8 cellular contexts compared by ENCODE assay signal in the genomic region with DNA sequence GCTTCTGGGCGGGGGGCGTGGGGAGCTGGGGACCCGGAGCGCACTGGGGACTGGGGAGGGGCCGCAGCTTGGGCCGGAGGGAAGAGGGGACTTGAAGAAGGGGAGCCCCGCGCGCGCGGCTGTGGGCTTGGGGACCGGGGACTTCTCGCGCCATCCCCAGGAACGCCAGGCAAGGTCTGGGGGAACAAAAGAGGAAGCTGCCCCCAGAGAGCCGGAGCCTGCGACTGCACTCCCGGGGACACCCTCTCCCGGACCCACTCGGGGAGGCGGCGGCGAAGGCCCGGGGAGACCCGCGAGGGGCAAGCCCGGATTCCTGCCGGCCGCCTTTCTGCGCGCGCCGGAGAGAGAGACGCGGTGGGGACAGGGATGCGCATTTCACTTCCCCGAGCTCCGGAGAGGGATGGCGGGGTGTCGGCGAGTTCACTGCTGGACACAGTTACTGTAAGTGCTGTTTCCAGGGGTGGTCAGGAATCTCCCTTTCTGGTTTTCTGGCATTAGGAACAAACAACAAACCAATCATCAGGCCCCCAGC. TPM values are rescaled to one million over a fixed set of nuclear protein-coding genes. Genes with fewer than 3 reads are reported as not detected.
DNase-seq lines count a peak whose midpoint lies in the region; ATAC-seq and TF ChIP-seq lines count a peak whose summit lies in the region.

No MANE protein-coding gene starts in this region.

- CTCF ChIA-PET in CD8-positive, alpha-beta memory T cell (lab: Charles Lee): interaction anchor here (0.7 to 3.0 kb wide), 13 partner anchors 14 to 84 kb away, joined by 3 to 19 read pairs (median 4); no protein-coding TSS in a partner anchor

- peaks cover 14% of the 10 kb centered on the region for H3K4me1 ChIP-seq in CD8-positive, alpha-beta memory T cell (ENCODE audit: insufficient read depth, low read length)
- H3K4me1 ChIP-seq in esophagus squamous epithelium: peaks cover 21 to 51% (median 30%) of the 10 kb centered on the region in 3 donors

- peak overlapping the region; percentile 86 to 98 (median 94) for H3K27ac Mint-ChIP-seq in CD8-positive, alpha-beta memory T cell
- H3K27ac Mint-ChIP-seq in nephron progenitor cell: no peak overlapping the region

- H3K27me3 ChIP-seq in CD8-positive, alpha-beta memory T cell (ENCODE audit: insufficient read depth, low read length, poor library complexity, severe bottlenecking): no peaks in the 10 kb centered on the region
- no peaks in the 10 kb centered on the region for H3K27me3 ChIP-seq in WERI-Rb-1 (ENCODE audit: insufficient read depth, low read depth, severe bottlenecking)
- peaks cover 0 to 87% (median 0%) of the 10 kb centered on the region in 4 donors for H3K27me3 ChIP-seq in esophagus squamous epithelium

- H3K9me3 ChIP-seq in CD8-positive, alpha-beta memory T cell (ENCODE audit: low read length): no peaks in the 10 kb centered on the region
- H3K9me3 ChIP-seq in WERI-Rb-1 (ENCODE audit: severe bottlenecking) (peaks cover 11% of the 10 kb centered on the region), esophagus squamous epithelium (no peaks in the 10 kb centered on the region)

- no peaks in the 10 kb centered on the region for H3K36me3 ChIP-seq in CD8-positive, alpha-beta memory T cell (ENCODE audit: insufficient read depth, low read length)
- peaks cover 3% of the 10 kb centered on the region; the same call in 1 of the 2 replicates for H3K36me3 ChIP-seq in WERI-Rb-1
- H3K36me3 ChIP-seq in esophagus squamous epithelium: no peaks in the 10 kb centered on the region

- intact Hi-C loops in esophagus squamous epithelium (cut with DNase I): no loop called here

- peaks cover 16 to 39% (median 30%) of the 10 kb centered on the region in 3 donors for H3K4me1 Mint-ChIP-seq in CD8-positive, alpha-beta memory T cell
- H3K4me1 Mint-ChIP-seq in nephron progenitor cell: peaks cover 20% of the 10 kb centered on the region

- H3K36me3 Mint-ChIP-seq in CD8-positive, alpha-beta memory T cell: peaks cover 2 to 22% (median 4%) of the 10 kb centered on the region in 3 donors
- no peaks in the 10 kb centered on the region for H3K36me3 Mint-ChIP-seq in nephron progenitor cell (ENCODE audit: low read depth)

- peaks cover 0 to 2% (median 0%) of the 10 kb centered on the region in 5 donors for H3K9me3 Mint-ChIP-seq in CD8-positive, alpha-beta memory T cell
- H3K9me3 Mint-ChIP-seq in nephron progenitor cell: peaks cover 15% of the 10 kb centered on the region

- POLR2A ChIA-PET in CD8-positive, alpha-beta memory T cell (lab: Charles Lee): interaction anchor here (0.6 to 2.7 kb wide), 9 partner anchors 9 to 211 kb away, joined by 3 to 22 read pairs (median 4); a partner anchor contains a TSS

- DNase-seq in CD8-positive, alpha-beta memory T cell: peak in 2 of 5 donors; percentile 16 to 54
- DNase-seq in WERI-Rb-1 (peak; percentile 35), esophagus squamous epithelium (lab: John Stamatoyannopoulos, UW) (no peak), nephron progenitor cell (peak; percentile 57), OCI-M2 (lab: John Stamatoyannopoulos, UW; ENCODE audit: unreplicated experiment) (no peak), GM19238 (ENCODE audit: insufficient read length, low spot score) (no peak)

- H3K27ac ChIP-seq in CD8-positive, alpha-beta memory T cell (ENCODE audit: low read depth, low read length): peak overlapping the region; percentile 86
- H3K27ac ChIP-seq in WERI-Rb-1: peak overlapping the region; percentile 20
- peak overlapping the region; percentile 61 to 86 (median 78) for H3K27ac ChIP-seq in esophagus squamous epithelium

- H3K4me3 Mint-ChIP-seq in CD8-positive, alpha-beta memory T cell: peak overlapping the region; percentile 89 to 95 (median 94)
- H3K4me3 Mint-ChIP-seq in nephron progenitor cell: peak overlapping the region; percentile 87

- no peak for TF ChIP-seq POLR2A in esophagus squamous epithelium (IDR thresholded peaks at IDR 0.05)

- WGBS in esophagus squamous epithelium, 2 donors: 0 to 1% methylated on average over 12 to 30 of the region's 41 CpGs

- H3K4me3 ChIP-seq in CD8-positive, alpha-beta memory T cell (ENCODE audit: low read length): peak overlapping the region; percentile 83
- H3K4me3 ChIP-seq in WERI-Rb-1 (ENCODE audit: low read depth, low read length): peak overlapping the region; percentile 81
- peak overlapping the region; percentile 35 to 81 (median 62) for H3K4me3 ChIP-seq in esophagus squamous epithelium

- H3K27me3 Mint-ChIP-seq in CD8-positive, alpha-beta memory T cell: no peaks in the 10 kb centered on the region
- H3K27me3 Mint-ChIP-seq in nephron progenitor cell (ENCODE audit: low read depth, poor library complexity): peaks cover 55% of the 10 kb centered on the region

- ATAC-seq in GM21825 (IDR thresholded peaks at IDR 0.05; ENCODE audit: unreplicated experiment) (peak; percentile 25), HG02571 (IDR thresholded peaks at IDR 0.05; ENCODE audit: unreplicated experiment) (no peak)

- no peak for TF ChIP-seq CTCF in WERI-Rb-1 (IDR thresholded peaks at IDR 0.05; ENCODE audit: low read depth, low read length)
- TF ChIP-seq CTCF in esophagus squamous epithelium (IDR thresholded peaks at IDR 0.05): no peak
- no peak for TF ChIP-seq CTCF in nephron progenitor cell (IDR thresholded peaks at IDR 0.05)

RNA-seq across cellular contexts. Expression of a gene that starts 0.7 kb away (rescaled TPM):
- 1 to 10 TPM; 3.7 to 3.8 TPM for total RNA-seq in CD8-positive, alpha-beta memory T cell
- polyA plus RNA-seq in CD8-positive, alpha-beta memory T cell: 15.7 TPM
- 10 to 100 TPM in 1 of 4 donors, 1 to 10 TPM in 3; 2.6 to 10.9 (median 3.7) TPM for total RNA-seq in esophagus squamous epithelium

Comparison
In these comparisons a context has a peak if more than half of its experiments do, and no peak if none do; other contexts are left out.
1. DNase-seq: peak in WERI-Rb-1 (single experiment) and nephron progenitor cell (single experiment); none in esophagus squamous epithelium (single experiment), OCI-M2 (single experiment) and GM19238 (single experiment).
2. H3K27ac ChIP-seq: peak in every context shown above with its lines; median percentile 86 in CD8-positive, alpha-beta memory T cell; 78 in esophagus squamous epithelium; 20 in WERI-Rb-1.
3. Peak in every context shown above with its lines, with median percentiles within 50 percentile points of each other: H3K4me3 ChIP-seq.